In genomic region chr9:6133346-6134063, GRCh38 we compare ENCODE assay signal across 9 cellular contexts.
DNase-seq lines count a peak whose midpoint lies in the region; ATAC-seq and TF ChIP-seq lines count a peak whose summit lies in the region.
"Had no signal": no experiment of that assay in that cellular context is flagged by ENCODE, and none has a peak within 500 bp of the region (broad histone marks: within the 10 kb centered on the region; RNA-seq: fewer than 3 reads in every experiment).

No MANE protein-coding gene starts in this region.

- H3K9ac ChIP-seq in KMS-11: no peak overlapping the region

- H3K27me3 ChIP-seq in KMS-11 (ENCODE audit: insufficient read depth, low read depth): no peaks in the 10 kb centered on the region
- no peaks in the 10 kb centered on the region for H3K27me3 ChIP-seq in GM23338 (ENCODE audit: insufficient read depth)

- H3K4me2 ChIP-seq in KMS-11: peak overlapping the region; percentile 45
- H3K4me2 ChIP-seq in GM23338: no peak overlapping the region

- H3K4me1 Mint-ChIP-seq in GM23338 (peaks cover 4% of the 10 kb centered on the region), chondrocyte (ENCODE audit: low read depth) (no peaks in the 10 kb centered on the region)
- peaks cover 14% of the 10 kb centered on the region for H3K4me1 Mint-ChIP-seq in activated CD4-positive, alpha-beta memory T cell treated with anti-CD3 and anti-CD28 coated beads, Interleukin-2, amount 10 ng/mL, durations not matched to agents 7 days and 5 days

- peak; percentile 75 for DNase-seq in HCEC 1CT
- DNase-seq in iris pigment epithelial cell (ENCODE audit: low read depth): peak; percentile 36
- no peak for DNase-seq in GM23338 (ENCODE audit: low spot score)
- DNase-seq in chondrocyte (ENCODE audit: low spot score): no peak
- no peak for DNase-seq in activated CD4-positive, alpha-beta memory T cell treated with anti-CD3 and anti-CD28 coated beads, Interleukin-2, amount 10 ng/mL, durations not matched to agents 7 days and 5 days
- DNase-seq: activated CD4-positive, alpha-beta T cell treated with anti-CD3 and anti-CD28 coated beads for 4 hours; left ventricle myocardium inferior had no signal

- H3K27me3 Mint-ChIP-seq in GM23338 (ENCODE audit: insufficient read depth, low read depth, poor library complexity) (no peaks in the 10 kb centered on the region), chondrocyte (ENCODE audit: low read depth) (peaks cover 11% of the 10 kb centered on the region)
- H3K27me3 Mint-ChIP-seq in activated CD4-positive, alpha-beta memory T cell treated with anti-CD3 and anti-CD28 coated beads, Interleukin-2, amount 10 ng/mL, durations not matched to agents 7 days and 5 days: peaks cover 10% of the 10 kb centered on the region

- H3K9me2 ChIP-seq in GM23338 (ENCODE audit: insufficient read depth): peaks cover 13% of the 10 kb centered on the region

- no peak for TF ChIP-seq CTCF in KMS-11 (conservative IDR thresholded peaks at IDR 0.05; ENCODE audit: low read depth, low read length)
- TF ChIP-seq CTCF in GM23338 (conservative IDR thresholded peaks at IDR 0.05; ENCODE audit: low read depth in 2 of 2): no peak
- TF ChIP-seq CTCF in chondrocyte (IDR thresholded peaks at IDR 0.05): no peak

- peaks cover 19% of the 10 kb centered on the region for H3K9me3 Mint-ChIP-seq in GM23338
- H3K9me3 Mint-ChIP-seq in chondrocyte (ENCODE audit: low read depth): no peaks in the 10 kb centered on the region
- H3K9me3 Mint-ChIP-seq in activated CD4-positive, alpha-beta memory T cell treated with anti-CD3 and anti-CD28 coated beads, Interleukin-2, amount 10 ng/mL, durations not matched to agents 7 days and 5 days: no peaks in the 10 kb centered on the region

- peaks cover 34% of the 10 kb centered on the region for H3K4me1 ChIP-seq in KMS-11 (ENCODE audit: low read depth, poor library complexity, severe bottlenecking)
- H3K4me1 ChIP-seq in GM23338 (ENCODE audit: insufficient read depth): no peaks in the 10 kb centered on the region
- H3K4me1 ChIP-seq: left ventricle myocardium inferior had no signal

- H3K36me3 ChIP-seq in KMS-11 (ENCODE audit: insufficient read depth) (no peaks in the 10 kb centered on the region), GM23338 (ENCODE audit: insufficient read depth) (no peaks in the 10 kb centered on the region)
- H3K36me3 ChIP-seq: left ventricle myocardium inferior had no signal

- CTCF ChIA-PET in activated CD4-positive, alpha-beta memory T cell treated with anti-CD3 and anti-CD28 coated beads, Interleukin-2, amount 10 ng/mL, durations not matched to agents 7 days and 5 days (lab: Charles Lee): interaction anchor here (1.4 kb wide), 1 partner anchor 435 kb away, joined by 3 read pairs; no protein-coding TSS in a partner anchor

- H3K4me3 ChIP-seq in KMS-11 (IDR thresholded peaks at IDR 0.05; ENCODE audit: insufficient read depth, low read depth, low read length) (no peak overlapping the region), GM23338 (no peak overlapping the region)
- H3K4me3 ChIP-seq: left ventricle myocardium inferior had no signal

- peaks cover 15% of the 10 kb centered on the region; the same call in 2 of the 3 replicates for H3K36me3 Mint-ChIP-seq in GM23338 (ENCODE audit: low read depth)
- no peaks in the 10 kb centered on the region for H3K36me3 Mint-ChIP-seq in chondrocyte (ENCODE audit: low read depth)
- no peaks in the 10 kb centered on the region for H3K36me3 Mint-ChIP-seq in activated CD4-positive, alpha-beta memory T cell treated with anti-CD3 and anti-CD28 coated beads, Interleukin-2, amount 10 ng/mL, durations not matched to agents 7 days and 5 days (ENCODE audit: low read depth)

- H3K27ac ChIP-seq in KMS-11: peak overlapping the region; percentile 33; the same call in 1 of the 2 replicates
- no peak overlapping the region for H3K27ac ChIP-seq in GM23338 (ENCODE audit: low read depth)
- H3K27ac ChIP-seq: left ventricle myocardium inferior had no signal

- ATAC-seq in GM18868 (IDR thresholded peaks at IDR 0.05; ENCODE audit: unreplicated experiment) (peak; percentile 90), GM23338 (no peak)

- H3K79me2 ChIP-seq in KMS-11 (ENCODE audit: insufficient read depth, low read depth) (no peaks in the 10 kb centered on the region), GM23338 (replicated peaks; ENCODE audit: insufficient read depth) (no peaks in the 10 kb centered on the region)

- H3K4me3 Mint-ChIP-seq in GM23338: no peak overlapping the region
- no peak overlapping the region for H3K4me3 Mint-ChIP-seq in chondrocyte (ENCODE audit: unreplicated experiment)
- H3K4me3 Mint-ChIP-seq in activated CD4-positive, alpha-beta memory T cell treated with anti-CD3 and anti-CD28 coated beads, Interleukin-2, amount 10 ng/mL, durations not matched to agents 7 days and 5 days: no peak overlapping the region

- H2AFZ ChIP-seq in KMS-11 (ENCODE audit: low read depth) (no peak overlapping the region), GM23338 (no peak overlapping the region)

- POLR2A ChIA-PET in activated CD4-positive, alpha-beta memory T cell treated with anti-CD3 and anti-CD28 coated beads, Interleukin-2, amount 10 ng/mL, durations not matched to agents 7 days and 5 days (lab: Charles Lee): no interaction called here

- no peaks in the 10 kb centered on the region for H4K20me1 ChIP-seq in KMS-11 (ENCODE audit: insufficient read depth)
- no peaks in the 10 kb centered on the region for H4K20me1 ChIP-seq in GM23338 (replicated peaks; ENCODE audit: insufficient read depth)

- H3K27ac Mint-ChIP-seq in GM23338 (no peak overlapping the region), chondrocyte (ENCODE audit: unreplicated experiment) (no peak overlapping the region)
- no peak overlapping the region for H3K27ac Mint-ChIP-seq in activated CD4-positive, alpha-beta memory T cell treated with anti-CD3 and anti-CD28 coated beads, Interleukin-2, amount 10 ng/mL, durations not matched to agents 7 days and 5 days

- H3F3A ChIP-seq in GM23338 (replicated peaks; ENCODE audit: low read depth): no peaks in the 10 kb centered on the region

TF ChIP-seq in GM23338, 12 proteins besides CTCF, POLR2A, EP300 and RAD21:
- no peak for TF ChIP-seq CREB1 (CRISPR knock-in tag; IDR thresholded peaks at IDR 0.05; ENCODE audit: low read depth)
- TF ChIP-seq STAT1 (IDR thresholded peaks at IDR 0.05; ENCODE audit: unreplicated experiment): no peak
TF ChIP-seq in GM23338: peak in this region for 0.

Comparison
In these comparisons a context has a peak if more than half of its experiments do, and no peak if none do; other contexts are left out.
1. DNase-seq: peak in HCEC 1CT (single experiment) and iris pigment epithelial cell (single experiment); none in GM23338 (single experiment), chondrocyte (single experiment) and activated CD4-positive, alpha-beta memory T cell treated with anti-CD3 and anti-CD28 coated beads, Interleukin-2, amount 10 ng/mL, durations not matched to agents 7 days and 5 days (single experiment).